Comparison of ENCODE assay signal across 8 cellular contexts in the genomic region with DNA sequence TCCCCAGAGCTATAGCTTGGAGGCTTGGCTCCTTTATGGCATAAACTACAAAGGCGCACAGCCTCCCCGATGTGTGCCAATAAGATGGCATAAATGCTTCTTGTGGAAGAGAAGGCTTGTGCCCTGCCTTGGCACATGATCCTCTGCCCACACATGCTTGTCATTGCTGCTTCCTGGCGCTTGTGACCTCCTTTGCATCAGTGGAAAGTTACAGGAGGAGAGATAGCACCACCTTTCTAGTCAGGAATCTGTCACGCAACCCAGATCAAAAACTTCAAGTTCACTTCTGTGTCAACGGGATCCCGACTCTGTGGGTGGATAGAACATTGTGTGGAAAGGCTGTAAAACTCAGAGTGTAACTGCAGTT.
DNase-seq lines count a peak whose midpoint lies in the region; ATAC-seq and TF ChIP-seq lines count a peak whose summit lies in the region.

No MANE protein-coding gene starts in this region.

- no peak overlapping the region for H3K4me3 ChIP-seq in brain microvascular endothelial cell (ENCODE audit: low read depth, low read length)

- H3K4me1 Mint-ChIP-seq in T-helper 1 cell treated with Interleukin-12 subunit alpha and Interleukin-12 subunit beta and Interleukin-4 antibody, amounts not matched to agents 30 μg/mL and 1 μg/mL, for 36 hours (ENCODE audit: low read depth) = peaks cover 70% of the 10 kb centered on the region
- peaks cover 91% of the 10 kb centered on the region for H3K4me1 Mint-ChIP-seq in activated naive CD8-positive, alpha-beta T cell (ENCODE audit: low read depth)

- in situ Hi-C loops in brain microvascular endothelial cell (cut with HindIII; ENCODE audit: low pct_ligation_motif_present, low sequenced_read_pairs) = no loop called here

- no peaks in the 10 kb centered on the region for H3K27me3 Mint-ChIP-seq in T-helper 1 cell treated with Interleukin-12 subunit alpha and Interleukin-12 subunit beta and Interleukin-4 antibody, amounts not matched to agents 30 μg/mL and 1 μg/mL, for 36 hours (ENCODE audit: low read depth)
- H3K27me3 Mint-ChIP-seq in activated naive CD8-positive, alpha-beta T cell = no peaks in the 10 kb centered on the region

- H3K4me3 Mint-ChIP-seq in T-helper 1 cell treated with Interleukin-12 subunit alpha and Interleukin-12 subunit beta and Interleukin-4 antibody, amounts not matched to agents 30 μg/mL and 1 μg/mL, for 36 hours = no peak overlapping the region
- peak overlapping the region; percentile 74 for H3K4me3 Mint-ChIP-seq in activated naive CD8-positive, alpha-beta T cell

- peak; percentile 35 for DNase-seq in mucosa of gallbladder (ENCODE audit: low spot score)
- peak; percentile 66 for DNase-seq in stimulated activated naive CD4-positive, alpha-beta T cell treated with Interleukin-2 at 50 U/mL for 16 hours (lab: John Stamatoyannopoulos, UW)
- no peak for DNase-seq in NCI-H1417 treated with DMSO at 0.1 percent for 48 hours (lab: John Stamatoyannopoulos, UW)
- no peak for DNase-seq in brain microvascular endothelial cell

- H3K36me3 Mint-ChIP-seq in T-helper 1 cell treated with Interleukin-12 subunit alpha and Interleukin-12 subunit beta and Interleukin-4 antibody, amounts not matched to agents 30 μg/mL and 1 μg/mL, for 36 hours (ENCODE audit: low read depth) = peaks cover 51% of the 10 kb centered on the region
- H3K36me3 Mint-ChIP-seq in activated naive CD8-positive, alpha-beta T cell = peaks cover 38% of the 10 kb centered on the region

- no peak for TF ChIP-seq CTCF in brain microvascular endothelial cell (IDR thresholded peaks at IDR 0.05; ENCODE audit: low read depth, low read length, missing control alignments)

- H3K27ac ChIP-seq in brain microvascular endothelial cell = no peak overlapping the region

- H3K27ac Mint-ChIP-seq in T-helper 1 cell treated with Interleukin-12 subunit alpha and Interleukin-12 subunit beta and Interleukin-4 antibody, amounts not matched to agents 30 μg/mL and 1 μg/mL, for 36 hours = peak overlapping the region; percentile 74
- H3K27ac Mint-ChIP-seq in activated naive CD8-positive, alpha-beta T cell = peak overlapping the region; percentile 100

- H3K36me3 ChIP-seq in brain microvascular endothelial cell (replicated peaks) = no peaks in the 10 kb centered on the region

- no peaks in the 10 kb centered on the region for H3K9me3 Mint-ChIP-seq in T-helper 1 cell treated with Interleukin-12 subunit alpha and Interleukin-12 subunit beta and Interleukin-4 antibody, amounts not matched to agents 30 μg/mL and 1 μg/mL, for 36 hours
- H3K9me3 Mint-ChIP-seq in activated naive CD8-positive, alpha-beta T cell (ENCODE audit: low read depth) = no peaks in the 10 kb centered on the region

- H3K27me3 ChIP-seq in brain microvascular endothelial cell (replicated peaks) = no peaks in the 10 kb centered on the region

- ATAC-seq in GM21528 (IDR thresholded peaks at IDR 0.05; ENCODE audit: low FRiP score, unreplicated experiment) = no peak
- no peak for ATAC-seq in HG03354 (IDR thresholded peaks at IDR 0.05; ENCODE audit: poor library complexity, severe bottlenecking, unreplicated experiment)

Comparison
In these comparisons a context has a peak if more than half of its experiments do, and no peak if none do; other contexts are left out.
1. DNase-seq: peak in mucosa of gallbladder (single experiment) and stimulated activated naive CD4-positive, alpha-beta T cell treated with Interleukin-2 at 50 U/mL for 16 hours (single experiment); none in NCI-H1417 treated with DMSO at 0.1 percent for 48 hours (single experiment) and brain microvascular endothelial cell (single experiment).